Comparison of ENCODE assay signal across 3 cellular contexts in genomic region chr9:23423999-23424398, GRCh38.
A peak's percentile ranks its signal among the peaks of the same experiment; 100 is the strongest.
TF ChIP-seq lines count a peak whose summit lies in the region.

No MANE protein-coding gene starts in this region.

TF ChIP-seq in liver, 16 proteins besides CTCF, POLR2A, EP300 and RAD21 (continued from another document):
- TF ChIP-seq RXRA (IDR thresholded peaks at IDR 0.05) (no peak), FOXA2 (IDR thresholded peaks at IDR 0.05) (no peak), TAF1 (conservative IDR thresholded peaks at IDR 0.05) (no peak), NR2F2 (IDR thresholded peaks at IDR 0.05) (no peak), SP1 (IDR thresholded peaks at IDR 0.05) (no peak), HNF4G (IDR thresholded peaks at IDR 0.05) (peak; percentile 21), FOXA1 (IDR thresholded peaks at IDR 0.05) (no peak), MAX (IDR thresholded peaks at IDR 0.05) (no peak), HNF4A (conservative IDR thresholded peaks at IDR 0.05) (peak; percentile 66 to 69), GABPA (IDR thresholded peaks at IDR 0.05 in 1 of 2, conservative IDR thresholded peaks at IDR 0.05 in 1 of 2) (no peak), YY1 (IDR thresholded peaks at IDR 0.05) (no peak)
- TF ChIP-seq, protein P1, sequence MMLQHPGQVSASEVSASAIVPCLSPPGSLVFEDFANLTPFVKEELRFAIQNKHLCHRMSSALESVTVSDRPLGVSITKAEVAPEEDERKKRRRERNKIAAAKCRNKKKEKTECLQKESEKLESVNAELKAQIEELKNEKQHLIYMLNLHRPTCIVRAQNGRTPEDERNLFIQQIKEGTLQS (IDR thresholded peaks at IDR 0.05), result no peak
- TF ChIP-seq, protein P2, sequence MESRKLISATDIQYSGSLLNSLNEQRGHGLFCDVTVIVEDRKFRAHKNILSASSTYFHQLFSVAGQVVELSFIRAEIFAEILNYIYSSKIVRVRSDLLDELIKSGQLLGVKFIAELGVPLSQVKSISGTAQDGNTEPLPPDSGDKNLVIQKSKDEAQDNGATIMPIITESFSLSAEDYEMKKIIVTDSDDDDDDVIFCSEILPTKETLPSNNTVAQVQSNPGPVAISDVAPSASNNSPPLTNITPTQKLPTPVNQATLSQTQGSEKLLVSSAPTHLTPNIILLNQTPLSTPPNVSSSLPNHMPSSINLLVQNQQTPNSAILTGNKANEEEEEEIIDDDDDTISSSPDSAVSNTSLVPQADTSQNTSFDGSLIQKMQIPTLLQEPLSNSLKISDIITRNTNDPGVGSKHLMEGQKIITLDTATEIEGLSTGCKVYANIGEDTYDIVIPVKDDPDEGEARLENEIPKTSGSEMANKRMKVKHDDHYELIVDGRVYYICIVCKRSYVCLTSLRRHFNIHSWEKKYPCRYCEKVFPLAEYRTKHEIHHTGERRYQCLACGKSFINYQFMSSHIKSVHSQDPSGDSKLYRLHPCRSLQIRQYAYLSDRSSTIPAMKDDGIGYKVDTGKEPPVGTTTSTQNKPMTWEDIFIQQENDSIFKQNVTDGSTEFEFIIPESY (IDR thresholded peaks at IDR 0.05), result no peak
- TF ChIP-seq, protein P3, sequence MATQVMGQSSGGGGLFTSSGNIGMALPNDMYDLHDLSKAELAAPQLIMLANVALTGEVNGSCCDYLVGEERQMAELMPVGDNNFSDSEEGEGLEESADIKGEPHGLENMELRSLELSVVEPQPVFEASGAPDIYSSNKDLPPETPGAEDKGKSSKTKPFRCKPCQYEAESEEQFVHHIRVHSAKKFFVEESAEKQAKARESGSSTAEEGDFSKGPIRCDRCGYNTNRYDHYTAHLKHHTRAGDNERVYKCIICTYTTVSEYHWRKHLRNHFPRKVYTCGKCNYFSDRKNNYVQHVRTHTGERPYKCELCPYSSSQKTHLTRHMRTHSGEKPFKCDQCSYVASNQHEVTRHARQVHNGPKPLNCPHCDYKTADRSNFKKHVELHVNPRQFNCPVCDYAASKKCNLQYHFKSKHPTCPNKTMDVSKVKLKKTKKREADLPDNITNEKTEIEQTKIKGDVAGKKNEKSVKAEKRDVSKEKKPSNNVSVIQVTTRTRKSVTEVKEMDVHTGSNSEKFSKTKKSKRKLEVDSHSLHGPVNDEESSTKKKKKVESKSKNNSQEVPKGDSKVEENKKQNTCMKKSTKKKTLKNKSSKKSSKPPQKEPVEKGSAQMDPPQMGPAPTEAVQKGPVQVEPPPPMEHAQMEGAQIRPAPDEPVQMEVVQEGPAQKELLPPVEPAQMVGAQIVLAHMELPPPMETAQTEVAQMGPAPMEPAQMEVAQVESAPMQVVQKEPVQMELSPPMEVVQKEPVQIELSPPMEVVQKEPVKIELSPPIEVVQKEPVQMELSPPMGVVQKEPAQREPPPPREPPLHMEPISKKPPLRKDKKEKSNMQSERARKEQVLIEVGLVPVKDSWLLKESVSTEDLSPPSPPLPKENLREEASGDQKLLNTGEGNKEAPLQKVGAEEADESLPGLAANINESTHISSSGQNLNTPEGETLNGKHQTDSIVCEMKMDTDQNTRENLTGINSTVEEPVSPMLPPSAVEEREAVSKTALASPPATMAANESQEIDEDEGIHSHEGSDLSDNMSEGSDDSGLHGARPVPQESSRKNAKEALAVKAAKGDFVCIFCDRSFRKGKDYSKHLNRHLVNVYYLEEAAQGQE (IDR thresholded peaks at IDR 0.05), result no peak
TF ChIP-seq in liver: peak in this region for 2.

TF ChIP-seq in HepG2, 621 proteins besides CTCF, POLR2A, EP300 and RAD21 (continued from another document):
- TF ChIP-seq ZBTB37 (CRISPR knock-in tag; IDR thresholded peaks at IDR 0.05) (no peak), SMYD3 (CRISPR knock-in tag; IDR thresholded peaks at IDR 0.05) (no peak), NFKBIZ (CRISPR knock-in tag; IDR thresholded peaks at IDR 0.05) (no peak), ZSCAN29 (CRISPR knock-in tag; conservative IDR thresholded peaks at IDR 0.05) (no peak), GPBP1L1 (CRISPR knock-in tag; IDR thresholded peaks at IDR 0.05) (no peak), DRAP1 (CRISPR knock-in tag; IDR thresholded peaks at IDR 0.05) (no peak), ZNF747 (CRISPR knock-in tag; IDR thresholded peaks at IDR 0.05; ENCODE audit: borderline replicate concordance) (no peak), ZNF350 (CRISPR knock-in tag; IDR thresholded peaks at IDR 0.05; ENCODE audit: borderline replicate concordance, low read depth) (no peak)

TF ChIP-seq in GM23338, 12 proteins besides CTCF, POLR2A, EP300 and RAD21:
- TF ChIP-seq ETS1 (IDR thresholded peaks at IDR 0.05) (no peak), EZH2 (IDR thresholded peaks at IDR 0.05; ENCODE audit: low read depth, unreplicated experiment) (no peak), NANOG (IDR thresholded peaks at IDR 0.05; ENCODE audit: borderline replicate concordance) (no peak), EZH2phosphoT487 (IDR thresholded peaks at IDR 0.05; ENCODE audit: unreplicated experiment) (no peak), POLR2AphosphoS5 (IDR thresholded peaks at IDR 0.05; ENCODE audit: low read depth) (no peak), JUNB (IDR thresholded peaks at IDR 0.05; ENCODE audit: unreplicated experiment) (no peak), ZNF114 (CRISPR knock-in tag; IDR thresholded peaks at IDR 0.05) (no peak), CREB1 (CRISPR knock-in tag; IDR thresholded peaks at IDR 0.05; ENCODE audit: low read depth) (no peak), STAT1 (IDR thresholded peaks at IDR 0.05; ENCODE audit: unreplicated experiment) (no peak), ZNF331 (CRISPR knock-in tag; IDR thresholded peaks at IDR 0.05; ENCODE audit: low read depth) (no peak)
- TF ChIP-seq, protein P4, sequence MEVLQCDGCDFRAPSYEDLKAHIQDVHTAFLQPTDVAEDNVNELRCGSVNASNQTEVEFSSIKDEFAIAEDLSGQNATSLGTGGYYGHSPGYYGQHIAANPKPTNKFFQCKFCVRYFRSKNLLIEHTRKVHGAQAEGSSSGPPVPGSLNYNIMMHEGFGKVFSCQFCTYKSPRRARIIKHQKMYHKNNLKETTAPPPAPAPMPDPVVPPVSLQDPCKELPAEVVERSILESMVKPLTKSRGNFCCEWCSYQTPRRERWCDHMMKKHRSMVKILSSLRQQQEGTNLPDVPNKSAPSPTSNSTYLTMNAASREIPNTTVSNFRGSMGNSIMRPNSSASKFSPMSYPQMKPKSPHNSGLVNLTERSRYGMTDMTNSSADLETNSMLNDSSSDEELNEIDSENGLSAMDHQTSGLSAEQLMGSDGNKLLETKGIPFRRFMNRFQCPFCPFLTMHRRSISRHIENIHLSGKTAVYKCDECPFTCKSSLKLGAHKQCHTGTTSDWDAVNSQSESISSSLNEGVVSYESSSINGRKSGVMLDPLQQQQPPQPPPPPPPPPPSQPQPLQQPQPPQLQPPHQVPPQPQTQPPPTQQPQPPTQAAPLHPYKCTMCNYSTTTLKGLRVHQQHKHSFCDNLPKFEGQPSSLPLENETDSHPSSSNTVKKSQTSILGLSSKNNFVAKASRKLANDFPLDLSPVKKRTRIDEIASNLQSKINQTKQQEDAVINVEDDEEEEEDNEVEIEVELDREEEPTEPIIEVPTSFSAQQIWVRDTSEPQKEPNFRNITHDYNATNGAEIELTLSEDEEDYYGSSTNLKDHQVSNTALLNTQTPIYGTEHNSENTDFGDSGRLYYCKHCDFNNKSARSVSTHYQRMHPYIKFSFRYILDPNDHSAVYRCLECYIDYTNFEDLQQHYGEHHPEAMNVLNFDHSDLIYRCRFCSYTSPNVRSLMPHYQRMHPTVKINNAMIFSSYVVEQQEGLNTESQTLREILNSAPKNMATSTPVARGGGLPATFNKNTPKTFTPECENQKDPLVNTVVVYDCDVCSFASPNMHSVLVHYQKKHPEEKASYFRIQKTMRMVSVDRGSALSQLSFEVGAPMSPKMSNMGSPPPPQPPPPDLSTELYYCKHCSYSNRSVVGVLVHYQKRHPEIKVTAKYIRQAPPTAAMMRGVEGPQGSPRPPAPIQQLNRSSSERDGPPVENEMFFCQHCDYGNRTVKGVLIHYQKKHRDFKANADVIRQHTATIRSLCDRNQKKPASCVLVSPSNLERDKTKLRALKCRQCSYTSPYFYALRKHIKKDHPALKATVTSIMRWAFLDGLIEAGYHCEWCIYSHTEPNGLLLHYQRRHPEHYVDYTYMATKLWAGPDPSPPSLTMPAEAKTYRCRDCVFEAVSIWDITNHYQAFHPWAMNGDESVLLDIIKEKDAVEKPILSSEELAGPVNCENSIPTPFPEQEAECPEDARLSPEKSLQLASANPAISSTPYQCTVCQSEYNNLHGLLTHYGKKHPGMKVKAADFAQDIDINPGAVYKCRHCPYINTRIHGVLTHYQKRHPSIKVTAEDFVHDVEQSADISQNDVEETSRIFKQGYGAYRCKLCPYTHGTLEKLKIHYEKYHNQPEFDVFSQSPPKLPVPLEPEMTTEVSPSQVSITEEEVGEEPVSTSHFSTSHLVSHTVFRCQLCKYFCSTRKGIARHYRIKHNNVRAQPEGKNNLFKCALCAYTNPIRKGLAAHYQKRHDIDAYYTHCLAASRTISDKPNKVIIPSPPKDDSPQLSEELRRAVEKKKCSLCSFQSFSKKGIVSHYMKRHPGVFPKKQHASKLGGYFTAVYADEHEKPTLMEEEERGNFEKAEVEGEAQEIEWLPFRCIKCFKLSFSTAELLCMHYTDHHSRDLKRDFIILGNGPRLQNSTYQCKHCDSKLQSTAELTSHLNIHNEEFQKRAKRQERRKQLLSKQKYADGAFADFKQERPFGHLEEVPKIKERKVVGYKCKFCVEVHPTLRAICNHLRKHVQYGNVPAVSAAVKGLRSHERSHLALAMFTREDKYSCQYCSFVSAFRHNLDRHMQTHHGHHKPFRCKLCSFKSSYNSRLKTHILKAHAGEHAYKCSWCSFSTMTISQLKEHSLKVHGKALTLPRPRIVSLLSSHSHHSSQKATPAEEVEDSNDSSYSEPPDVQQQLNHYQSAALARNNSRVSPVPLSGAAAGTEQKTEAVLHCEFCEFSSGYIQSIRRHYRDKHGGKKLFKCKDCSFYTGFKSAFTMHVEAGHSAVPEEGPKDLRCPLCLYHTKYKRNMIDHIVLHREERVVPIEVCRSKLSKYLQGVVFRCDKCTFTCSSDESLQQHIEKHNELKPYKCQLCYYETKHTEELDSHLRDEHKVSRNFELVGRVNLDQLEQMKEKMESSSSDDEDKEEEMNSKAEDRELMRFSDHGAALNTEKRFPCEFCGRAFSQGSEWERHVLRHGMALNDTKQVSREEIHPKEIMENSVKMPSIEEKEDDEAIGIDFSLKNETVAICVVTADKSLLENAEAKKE (CRISPR knock-in tag; IDR thresholded peaks at IDR 0.05), result no peak
- TF ChIP-seq, protein P3 (IDR thresholded peaks at IDR 0.05; ENCODE audit: unreplicated experiment), result no peak
